ENCODE assay signal across 1 cellular context in genomic region chr18:58402951-58403702, GRCh38.
TF ChIP-seq lines count a peak whose summit lies in the region.

No MANE protein-coding gene starts in this region.

TF ChIP-seq in HepG2, 621 proteins besides CTCF, POLR2A, EP300 and RAD21 (continued from another document and continues in another):
- TF ChIP-seq YEATS2 (CRISPR knock-in tag; IDR thresholded peaks at IDR 0.05; ENCODE audit: borderline replicate concordance): peak; percentile 36; the same call in 1 of the 2 replicates
- TF ChIP-seq, protein P1, sequence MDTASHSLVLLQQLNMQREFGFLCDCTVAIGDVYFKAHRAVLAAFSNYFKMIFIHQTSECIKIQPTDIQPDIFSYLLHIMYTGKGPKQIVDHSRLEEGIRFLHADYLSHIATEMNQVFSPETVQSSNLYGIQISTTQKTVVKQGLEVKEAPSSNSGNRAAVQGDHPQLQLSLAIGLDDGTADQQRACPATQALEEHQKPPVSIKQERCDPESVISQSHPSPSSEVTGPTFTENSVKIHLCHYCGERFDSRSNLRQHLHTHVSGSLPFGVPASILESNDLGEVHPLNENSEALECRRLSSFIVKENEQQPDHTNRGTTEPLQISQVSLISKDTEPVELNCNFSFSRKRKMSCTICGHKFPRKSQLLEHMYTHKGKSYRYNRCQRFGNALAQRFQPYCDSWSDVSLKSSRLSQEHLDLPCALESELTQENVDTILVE (CRISPR knock-in tag; IDR thresholded peaks at IDR 0.05): no peak; the same call in 1 of the 2 replicates
- TF ChIP-seq SKI (IDR thresholded peaks at IDR 0.05; ENCODE audit: partially characterized antibody): peak; percentile 75
- TF ChIP-seq ZNF317 (CRISPR knock-in tag; IDR thresholded peaks at IDR 0.05): peak; percentile 90
- no peak for TF ChIP-seq ZNF652 (CRISPR knock-in tag; IDR thresholded peaks at IDR 0.05; ENCODE audit: borderline replicate concordance, low read depth)
- TF ChIP-seq RERE (CRISPR knock-in tag; IDR thresholded peaks at IDR 0.05; ENCODE audit: low read depth): no peak
- TF ChIP-seq ZNF343 (CRISPR knock-in tag; IDR thresholded peaks at IDR 0.05): no peak
- no peak for TF ChIP-seq ZFYVE20 (CRISPR knock-in tag; IDR thresholded peaks at IDR 0.05; ENCODE audit: borderline replicate concordance, low read depth)
- peak; percentile 64; the same call in 1 of the 2 replicates for TF ChIP-seq ZNF891 (CRISPR knock-in tag; IDR thresholded peaks at IDR 0.05)
- TF ChIP-seq TBP (CRISPR knock-in tag; IDR thresholded peaks at IDR 0.05): no peak
- peak; percentile 85 for TF ChIP-seq SOX5 (CRISPR knock-in tag; IDR thresholded peaks at IDR 0.05; ENCODE audit: borderline replicate concordance)
- TF ChIP-seq, protein P2, sequence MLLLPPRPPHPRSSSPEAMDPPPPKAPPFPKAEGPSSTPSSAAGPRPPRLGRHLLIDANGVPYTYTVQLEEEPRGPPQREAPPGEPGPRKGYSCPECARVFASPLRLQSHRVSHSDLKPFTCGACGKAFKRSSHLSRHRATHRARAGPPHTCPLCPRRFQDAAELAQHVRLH (CRISPR knock-in tag; IDR thresholded peaks at IDR 0.05; ENCODE audit: borderline replicate concordance, low read depth): no peak; the same call in 1 of the 2 replicates
- TF ChIP-seq RCOR2 (CRISPR knock-in tag; IDR thresholded peaks at IDR 0.05): peak; percentile 90; the same call in 1 of the 2 replicates
- TF ChIP-seq STAT6 (CRISPR knock-in tag; IDR thresholded peaks at IDR 0.05; ENCODE audit: borderline replicate concordance): no peak
- TF ChIP-seq SNAPC2 (CRISPR knock-in tag; IDR thresholded peaks at IDR 0.05): no peak
- peak; percentile 93 for TF ChIP-seq ZKSCAN5 (CRISPR knock-in tag; IDR thresholded peaks at IDR 0.05)
- no peak for TF ChIP-seq NCOA5 (CRISPR knock-in tag; IDR thresholded peaks at IDR 0.05)
- TF ChIP-seq FOXK2 (IDR thresholded peaks at IDR 0.05): peak; percentile 19; the same call in 1 of the 2 replicates
- TF ChIP-seq ATF7-NPFF (CRISPR knock-in tag; IDR thresholded peaks at IDR 0.05; ENCODE audit: low read depth): no peak
- no peak for TF ChIP-seq ZNF101 (CRISPR knock-in tag; IDR thresholded peaks at IDR 0.05; ENCODE audit: borderline replicate concordance, low read depth)
- no peak for TF ChIP-seq MAFF (IDR thresholded peaks at IDR 0.05; ENCODE audit: low read depth, low read length)
- TF ChIP-seq GATA4 (IDR thresholded peaks at IDR 0.05; ENCODE audit: borderline replicate concordance, low read depth): peak; percentile 96
- TF ChIP-seq IKZF4 (CRISPR knock-in tag; IDR thresholded peaks at IDR 0.05; ENCODE audit: borderline replicate concordance, low read depth, not compliant biosample characterization): peak; percentile 70
- no peak for TF ChIP-seq SUZ12 (IDR thresholded peaks at IDR 0.05; ENCODE audit: low read depth, low read length)
- peak; percentile 96; the same call in 1 of the 2 replicates for TF ChIP-seq NFKB2 (CRISPR knock-in tag; IDR thresholded peaks at IDR 0.05; ENCODE audit: borderline replicate concordance)
- peak; percentile 100 for TF ChIP-seq BRD4 (CRISPR knock-in tag; IDR thresholded peaks at IDR 0.05)
- no peak; the same call in 1 of the 2 replicates for TF ChIP-seq RBFOX2 (IDR thresholded peaks at IDR 0.05; ENCODE audit: low read depth, low read length)
- TF ChIP-seq SRSF1 (optimal IDR thresholded peaks at IDR 0.05; ENCODE audit: low read depth, low read length): no peak
- no peak for TF ChIP-seq ZNF773 (CRISPR knock-in tag; IDR thresholded peaks at IDR 0.05; ENCODE audit: borderline replicate concordance)
- TF ChIP-seq CCAR2 (optimal IDR thresholded peaks at IDR 0.05; ENCODE audit: low read depth, low read length): no peak
- TF ChIP-seq POLR2AphosphoS5 (IDR thresholded peaks at IDR 0.05; ENCODE audit: low read depth, low read length): peak; percentile 35; the same call in 1 of the 2 replicates
- TF ChIP-seq, protein P3, sequence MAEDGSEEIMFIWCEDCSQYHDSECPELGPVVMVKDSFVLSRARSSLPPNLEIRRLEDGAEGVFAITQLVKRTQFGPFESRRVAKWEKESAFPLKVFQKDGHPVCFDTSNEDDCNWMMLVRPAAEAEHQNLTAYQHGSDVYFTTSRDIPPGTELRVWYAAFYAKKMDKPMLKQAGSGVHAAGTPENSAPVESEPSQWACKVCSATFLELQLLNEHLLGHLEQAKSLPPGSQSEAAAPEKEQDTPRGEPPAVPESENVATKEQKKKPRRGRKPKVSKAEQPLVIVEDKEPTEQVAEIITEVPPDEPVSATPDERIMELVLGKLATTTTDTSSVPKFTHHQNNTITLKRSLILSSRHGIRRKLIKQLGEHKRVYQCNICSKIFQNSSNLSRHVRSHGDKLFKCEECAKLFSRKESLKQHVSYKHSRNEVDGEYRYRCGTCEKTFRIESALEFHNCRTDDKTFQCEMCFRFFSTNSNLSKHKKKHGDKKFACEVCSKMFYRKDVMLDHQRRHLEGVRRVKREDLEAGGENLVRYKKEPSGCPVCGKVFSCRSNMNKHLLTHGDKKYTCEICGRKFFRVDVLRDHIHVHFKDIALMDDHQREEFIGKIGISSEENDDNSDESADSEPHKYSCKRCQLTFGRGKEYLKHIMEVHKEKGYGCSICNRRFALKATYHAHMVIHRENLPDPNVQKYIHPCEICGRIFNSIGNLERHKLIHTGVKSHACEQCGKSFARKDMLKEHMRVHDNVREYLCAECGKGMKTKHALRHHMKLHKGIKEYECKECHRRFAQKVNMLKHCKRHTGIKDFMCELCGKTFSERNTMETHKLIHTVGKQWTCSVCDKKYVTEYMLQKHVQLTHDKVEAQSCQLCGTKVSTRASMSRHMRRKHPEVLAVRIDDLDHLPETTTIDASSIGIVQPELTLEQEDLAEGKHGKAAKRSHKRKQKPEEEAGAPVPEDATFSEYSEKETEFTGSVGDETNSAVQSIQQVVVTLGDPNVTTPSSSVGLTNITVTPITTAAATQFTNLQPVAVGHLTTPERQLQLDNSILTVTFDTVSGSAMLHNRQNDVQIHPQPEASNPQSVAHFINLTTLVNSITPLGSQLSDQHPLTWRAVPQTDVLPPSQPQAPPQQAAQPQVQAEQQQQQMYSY (CRISPR knock-in tag; IDR thresholded peaks at IDR 0.05): no peak
- TF ChIP-seq JARID2 (CRISPR knock-in tag; IDR thresholded peaks at IDR 0.05; ENCODE audit: insufficient replicate concordance): no peak
- TF ChIP-seq FIP1L1 (IDR thresholded peaks at IDR 0.05; ENCODE audit: borderline replicate concordance, insufficient read depth, low read depth, low read length): no peak
- peak; percentile 42; the same call in 1 of the 2 replicates for TF ChIP-seq ZFP1 (CRISPR knock-in tag; IDR thresholded peaks at IDR 0.05)
- TF ChIP-seq, protein P4, sequence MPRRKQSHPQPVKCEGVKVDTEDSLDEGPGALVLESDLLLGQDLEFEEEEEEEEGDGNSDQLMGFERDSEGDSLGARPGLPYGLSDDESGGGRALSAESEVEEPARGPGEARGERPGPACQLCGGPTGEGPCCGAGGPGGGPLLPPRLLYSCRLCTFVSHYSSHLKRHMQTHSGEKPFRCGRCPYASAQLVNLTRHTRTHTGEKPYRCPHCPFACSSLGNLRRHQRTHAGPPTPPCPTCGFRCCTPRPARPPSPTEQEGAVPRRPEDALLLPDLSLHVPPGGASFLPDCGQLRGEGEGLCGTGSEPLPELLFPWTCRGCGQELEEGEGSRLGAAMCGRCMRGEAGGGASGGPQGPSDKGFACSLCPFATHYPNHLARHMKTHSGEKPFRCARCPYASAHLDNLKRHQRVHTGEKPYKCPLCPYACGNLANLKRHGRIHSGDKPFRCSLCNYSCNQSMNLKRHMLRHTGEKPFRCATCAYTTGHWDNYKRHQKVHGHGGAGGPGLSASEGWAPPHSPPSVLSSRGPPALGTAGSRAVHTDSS (CRISPR knock-in tag; conservative IDR thresholded peaks at IDR 0.05): 0 out of 2 replicates have a peak, but pooled peaks have one; percentile 8
- TF ChIP-seq KAT7 (CRISPR knock-in tag; IDR thresholded peaks at IDR 0.05; ENCODE audit: borderline replicate concordance): no peak
- TF ChIP-seq ZSCAN20 (CRISPR knock-in tag; IDR thresholded peaks at IDR 0.05; ENCODE audit: borderline replicate concordance): no peak
- no peak for TF ChIP-seq NR2F2 (IDR thresholded peaks at IDR 0.05; ENCODE audit: borderline replicate concordance, low read depth)
